1 cellular context compared by ENCODE assay signal in the genomic region with DNA sequence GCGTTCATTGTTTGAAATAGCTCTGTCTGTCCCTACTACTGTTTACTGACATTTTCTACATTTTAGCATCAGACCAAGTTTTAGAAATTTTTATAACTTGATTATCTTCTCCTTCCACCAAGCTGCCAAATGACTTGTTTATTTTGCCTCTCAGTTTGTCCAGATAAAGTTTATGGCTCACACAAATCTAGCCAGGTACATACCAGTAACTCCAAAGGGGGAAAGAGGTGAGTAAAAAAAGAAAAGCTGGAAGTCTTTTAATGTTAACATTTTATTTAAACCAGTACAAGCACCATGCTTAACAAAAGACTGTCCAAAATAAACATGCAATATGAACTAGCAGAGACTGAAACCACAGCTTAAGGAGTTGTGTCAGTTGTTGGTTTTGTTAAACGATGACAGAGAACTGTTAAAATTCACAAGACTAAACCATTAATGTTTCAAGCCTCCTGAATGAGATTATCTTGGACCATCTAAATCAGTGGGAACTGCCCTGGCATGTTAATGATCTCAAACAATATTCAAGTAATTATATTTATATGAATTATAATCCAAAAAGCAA.
TF ChIP-seq lines count a peak whose summit lies in the region.

No MANE protein-coding gene starts in this region.

TF ChIP-seq in GM12878, 131 proteins besides CTCF, POLR2A, EP300 and RAD21:
- TF ChIP-seq HDGF (IDR thresholded peaks at IDR 0.05) (no peak), KDM1A (IDR thresholded peaks at IDR 0.05; ENCODE audit: borderline replicate concordance) (no peak), ZNF217 (IDR thresholded peaks at IDR 0.05) (no peak), RBBP5 (conservative IDR thresholded peaks at IDR 0.05) (no peak), NR2F1 (conservative IDR thresholded peaks at IDR 0.05) (no peak), ZNF207 (IDR thresholded peaks at IDR 0.05; ENCODE audit: borderline replicate concordance) (no peak), YY1 (IDR thresholded peaks at IDR 0.05; ENCODE audit: low read depth, low read length) (no peak), RCOR1 (conservative IDR thresholded peaks at IDR 0.05; ENCODE audit: low read depth, low read length) (no peak)
- TF ChIP-seq, protein P1, sequence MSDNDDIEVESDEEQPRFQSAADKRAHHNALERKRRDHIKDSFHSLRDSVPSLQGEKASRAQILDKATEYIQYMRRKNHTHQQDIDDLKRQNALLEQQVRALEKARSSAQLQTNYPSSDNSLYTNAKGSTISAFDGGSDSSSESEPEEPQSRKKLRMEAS (IDR thresholded peaks at IDR 0.05; ENCODE audit: low read depth, low read length): no peak
- TF ChIP-seq, protein P2, sequence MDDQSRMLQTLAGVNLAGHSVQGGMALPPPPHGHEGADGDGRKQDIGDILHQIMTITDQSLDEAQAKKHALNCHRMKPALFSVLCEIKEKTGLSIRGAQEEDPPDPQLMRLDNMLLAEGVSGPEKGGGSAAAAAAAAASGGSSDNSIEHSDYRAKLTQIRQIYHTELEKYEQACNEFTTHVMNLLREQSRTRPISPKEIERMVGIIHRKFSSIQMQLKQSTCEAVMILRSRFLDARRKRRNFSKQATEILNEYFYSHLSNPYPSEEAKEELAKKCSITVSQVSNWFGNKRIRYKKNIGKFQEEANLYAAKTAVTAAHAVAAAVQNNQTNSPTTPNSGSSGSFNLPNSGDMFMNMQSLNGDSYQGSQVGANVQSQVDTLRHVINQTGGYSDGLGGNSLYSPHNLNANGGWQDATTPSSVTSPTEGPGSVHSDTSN (IDR thresholded peaks at IDR 0.05; ENCODE audit: insufficient replicate concordance, low read depth, low read length): no peak
- TF ChIP-seq, protein P3, sequence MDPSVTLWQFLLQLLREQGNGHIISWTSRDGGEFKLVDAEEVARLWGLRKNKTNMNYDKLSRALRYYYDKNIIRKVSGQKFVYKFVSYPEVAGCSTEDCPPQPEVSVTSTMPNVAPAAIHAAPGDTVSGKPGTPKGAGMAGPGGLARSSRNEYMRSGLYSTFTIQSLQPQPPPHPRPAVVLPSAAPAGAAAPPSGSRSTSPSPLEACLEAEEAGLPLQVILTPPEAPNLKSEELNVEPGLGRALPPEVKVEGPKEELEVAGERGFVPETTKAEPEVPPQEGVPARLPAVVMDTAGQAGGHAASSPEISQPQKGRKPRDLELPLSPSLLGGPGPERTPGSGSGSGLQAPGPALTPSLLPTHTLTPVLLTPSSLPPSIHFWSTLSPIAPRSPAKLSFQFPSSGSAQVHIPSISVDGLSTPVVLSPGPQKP (IDR thresholded peaks at IDR 0.05; ENCODE audit: low read depth, low read length): no peak
- TF ChIP-seq, protein P4, sequence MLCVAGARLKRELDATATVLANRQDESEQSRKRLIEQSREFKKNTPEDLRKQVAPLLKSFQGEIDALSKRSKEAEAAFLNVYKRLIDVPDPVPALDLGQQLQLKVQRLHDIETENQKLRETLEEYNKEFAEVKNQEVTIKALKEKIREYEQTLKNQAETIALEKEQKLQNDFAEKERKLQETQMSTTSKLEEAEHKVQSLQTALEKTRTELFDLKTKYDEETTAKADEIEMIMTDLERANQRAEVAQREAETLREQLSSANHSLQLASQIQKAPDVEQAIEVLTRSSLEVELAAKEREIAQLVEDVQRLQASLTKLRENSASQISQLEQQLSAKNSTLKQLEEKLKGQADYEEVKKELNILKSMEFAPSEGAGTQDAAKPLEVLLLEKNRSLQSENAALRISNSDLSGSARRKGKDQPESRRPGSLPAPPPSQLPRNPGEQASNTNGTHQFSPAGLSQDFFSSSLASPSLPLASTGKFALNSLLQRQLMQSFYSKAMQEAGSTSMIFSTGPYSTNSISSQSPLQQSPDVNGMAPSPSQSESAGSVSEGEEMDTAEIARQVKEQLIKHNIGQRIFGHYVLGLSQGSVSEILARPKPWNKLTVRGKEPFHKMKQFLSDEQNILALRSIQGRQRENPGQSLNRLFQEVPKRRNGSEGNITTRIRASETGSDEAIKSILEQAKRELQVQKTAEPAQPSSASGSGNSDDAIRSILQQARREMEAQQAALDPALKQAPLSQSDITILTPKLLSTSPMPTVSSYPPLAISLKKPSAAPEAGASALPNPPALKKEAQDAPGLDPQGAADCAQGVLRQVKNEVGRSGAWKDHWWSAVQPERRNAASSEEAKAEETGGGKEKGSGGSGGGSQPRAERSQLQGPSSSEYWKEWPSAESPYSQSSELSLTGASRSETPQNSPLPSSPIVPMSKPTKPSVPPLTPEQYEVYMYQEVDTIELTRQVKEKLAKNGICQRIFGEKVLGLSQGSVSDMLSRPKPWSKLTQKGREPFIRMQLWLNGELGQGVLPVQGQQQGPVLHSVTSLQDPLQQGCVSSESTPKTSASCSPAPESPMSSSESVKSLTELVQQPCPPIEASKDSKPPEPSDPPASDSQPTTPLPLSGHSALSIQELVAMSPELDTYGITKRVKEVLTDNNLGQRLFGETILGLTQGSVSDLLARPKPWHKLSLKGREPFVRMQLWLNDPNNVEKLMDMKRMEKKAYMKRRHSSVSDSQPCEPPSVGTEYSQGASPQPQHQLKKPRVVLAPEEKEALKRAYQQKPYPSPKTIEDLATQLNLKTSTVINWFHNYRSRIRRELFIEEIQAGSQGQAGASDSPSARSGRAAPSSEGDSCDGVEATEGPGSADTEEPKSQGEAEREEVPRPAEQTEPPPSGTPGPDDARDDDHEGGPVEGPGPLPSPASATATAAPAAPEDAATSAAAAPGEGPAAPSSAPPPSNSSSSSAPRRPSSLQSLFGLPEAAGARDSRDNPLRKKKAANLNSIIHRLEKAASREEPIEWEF (IDR thresholded peaks at IDR 0.05; ENCODE audit: insufficient replicate concordance, low read depth, low read length): no peak
